Comparison of ENCODE assay signal across 8 cellular contexts in the genomic region with DNA sequence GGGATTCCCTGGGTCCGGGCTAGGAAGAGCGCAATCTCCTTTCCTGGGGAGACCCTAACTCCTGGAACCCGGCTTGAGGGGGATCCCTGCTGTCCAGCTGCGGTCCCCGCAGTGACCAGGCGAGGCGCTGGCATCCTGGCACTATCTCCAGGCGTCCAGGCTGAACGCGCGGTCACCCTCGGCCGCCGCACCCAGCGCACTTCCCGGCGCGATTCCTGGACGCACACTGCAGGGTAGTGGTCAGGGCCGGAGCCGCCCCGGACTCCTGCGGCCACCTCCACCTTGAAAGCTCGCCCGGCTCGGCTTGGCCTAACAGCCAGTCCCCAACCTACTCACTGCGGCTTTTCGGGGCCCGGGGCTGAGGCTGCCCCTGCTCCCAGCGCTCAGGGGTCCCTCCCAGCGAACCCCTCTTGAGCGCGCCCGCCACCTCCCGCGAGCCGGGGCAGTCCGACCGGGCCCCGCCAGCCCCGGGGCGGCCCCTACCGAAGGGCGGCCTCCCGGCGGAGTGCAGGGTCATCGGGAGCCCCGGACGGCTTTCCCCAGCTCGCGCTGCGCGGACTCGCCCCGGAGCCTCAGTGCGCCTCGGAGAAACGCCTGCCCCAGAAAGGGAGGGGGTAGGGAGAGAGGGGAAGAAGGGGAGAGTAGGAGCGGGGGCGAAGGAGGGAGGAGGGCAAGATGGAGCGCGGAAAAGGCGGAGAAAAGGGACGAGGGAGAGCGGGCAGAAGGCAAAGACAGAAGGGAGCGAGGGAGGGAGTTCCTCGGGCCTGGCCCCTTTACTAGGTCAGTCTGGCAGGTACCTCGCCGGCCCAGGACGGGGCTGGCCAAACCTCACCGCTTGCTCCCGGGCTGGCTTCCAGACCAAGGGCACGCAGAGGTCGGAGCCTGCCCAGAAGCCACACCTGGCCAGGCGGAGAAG. TPM values are rescaled to one million over a fixed set of nuclear protein-coding genes. Genes with fewer than 3 reads are reported as not detected.
DNase-seq lines count a peak whose midpoint lies in the region; ATAC-seq and TF ChIP-seq lines count a peak whose summit lies in the region.

No MANE protein-coding gene starts in this region.

- no peaks in the 10 kb centered on the region for H3K4me1 Mint-ChIP-seq in activated CD4-positive, alpha-beta T cell treated with anti-CD3 and anti-CD28 coated beads, Interleukin-2, amount 10 ng/mL, durations not matched to agents 7 days and 5 days

- CTCF ChIA-PET in activated CD4-positive, alpha-beta T cell treated with anti-CD3 and anti-CD28 coated beads, Interleukin-2, amount 10 ng/mL, durations not matched to agents 7 days and 5 days (lab: Charles Lee), result interaction anchor here (0.7 to 1.2 kb wide), 4 partner anchors 10 to 147 kb away, joined by 3 read pairs; no protein-coding TSS in a partner anchor

- H3K36me3 Mint-ChIP-seq in activated CD4-positive, alpha-beta T cell treated with anti-CD3 and anti-CD28 coated beads, Interleukin-2, amount 10 ng/mL, durations not matched to agents 7 days and 5 days (ENCODE audit: low read depth), result no peaks in the 10 kb centered on the region

- H4K20me1 ChIP-seq in hepatocyte (ENCODE audit: insufficient read depth, poor library complexity, severe bottlenecking), result no peaks in the 10 kb centered on the region

- H3K36me3 ChIP-seq in hepatocyte (replicated peaks; ENCODE audit: insufficient read depth, low read depth), result no peaks in the 10 kb centered on the region
- H3K36me3 ChIP-seq in SJCRH30, result no peaks in the 10 kb centered on the region

- no peak overlapping the region for H3K27ac Mint-ChIP-seq in activated CD4-positive, alpha-beta T cell treated with anti-CD3 and anti-CD28 coated beads, Interleukin-2, amount 10 ng/mL, durations not matched to agents 7 days and 5 days

- ATAC-seq in HG03354 (IDR thresholded peaks at IDR 0.05; ENCODE audit: poor library complexity, severe bottlenecking, unreplicated experiment), result peak; percentile 67

- DNase-seq in activated CD4-positive, alpha-beta T cell treated with anti-CD3 and anti-CD28 coated beads for 48 hours, result peak; percentile 32
- DNase-seq in activated CD4-positive, alpha-beta T cell treated with anti-CD3 and anti-CD28 coated beads, Interleukin-2, amount 10 ng/mL, durations not matched to agents 7 days and 5 days, result no peak
- DNase-seq in amygdala (lab: John Stamatoyannopoulos, UW), result peak in 43 of 56 donors; percentile 6 to 74 (median 38)
- DNase-seq in hepatocyte (ENCODE audit: low spot score), result peak; percentile 75
- DNase-seq in putamen (ENCODE audit: low spot score), result peak; percentile 41
- no peak for DNase-seq in SJCRH30
- DNase-seq in GDM1 (lab: John Stamatoyannopoulos, UW), result no peak

- H3K4me3 ChIP-seq in hepatocyte (peak overlapping the region; percentile 78), SJCRH30 (no peak overlapping the region)

- POLR2A ChIA-PET in activated CD4-positive, alpha-beta T cell treated with anti-CD3 and anti-CD28 coated beads, Interleukin-2, amount 10 ng/mL, durations not matched to agents 7 days and 5 days (lab: Charles Lee), result no interaction called here

- H3K4me2 ChIP-seq in hepatocyte, result peak overlapping the region; percentile 99

- peaks cover 46% of the 10 kb centered on the region for H3K27me3 Mint-ChIP-seq in activated CD4-positive, alpha-beta T cell treated with anti-CD3 and anti-CD28 coated beads, Interleukin-2, amount 10 ng/mL, durations not matched to agents 7 days and 5 days

- no peak overlapping the region for H3K4me3 Mint-ChIP-seq in activated CD4-positive, alpha-beta T cell treated with anti-CD3 and anti-CD28 coated beads, Interleukin-2, amount 10 ng/mL, durations not matched to agents 7 days and 5 days

- TF ChIP-seq CTCF in hepatocyte (IDR thresholded peaks at IDR 0.05; ENCODE audit: poor library complexity), result peak; percentile 50

- H2AFZ ChIP-seq in hepatocyte, result peak overlapping the region; percentile 98

- H3K9me2 ChIP-seq in hepatocyte (replicated peaks; ENCODE audit: insufficient read depth), result no peaks in the 10 kb centered on the region

- H3K4me1 ChIP-seq in hepatocyte (ENCODE audit: insufficient read depth) (peaks cover 17% of the 10 kb centered on the region), SJCRH30 (no peaks in the 10 kb centered on the region)

- peaks cover 7% of the 10 kb centered on the region for H3K27me3 ChIP-seq in hepatocyte
- no peaks in the 10 kb centered on the region for H3K27me3 ChIP-seq in SJCRH30

- H3K9me3 ChIP-seq in hepatocyte (ENCODE audit: low read depth) (no peaks in the 10 kb centered on the region), SJCRH30 (replicated peaks) (no peaks in the 10 kb centered on the region)

- 2% methylated on average over 59 of the region's 75 CpGs for WGBS in hepatocyte (ENCODE audit: low lambda C conversion rate, missing lambda C conversion rate)

- no peaks in the 10 kb centered on the region for H3K9me3 Mint-ChIP-seq in activated CD4-positive, alpha-beta T cell treated with anti-CD3 and anti-CD28 coated beads, Interleukin-2, amount 10 ng/mL, durations not matched to agents 7 days and 5 days

- H3K27ac ChIP-seq in hepatocyte, result peak overlapping the region; percentile 31
- H3K27ac ChIP-seq in SJCRH30, result no peak overlapping the region

- H3K79me2 ChIP-seq in hepatocyte, result no peaks in the 10 kb centered on the region

RNA-seq across cellular contexts. Expression of gene POU2AF3, which starts 1.0 kb away (rescaled TPM):
- not detected for total RNA-seq in activated CD4-positive, alpha-beta T cell treated with anti-CD3 and anti-CD28 coated beads, Interleukin-2, amount 10 ng/mL, durations not matched to agents 7 days and 5 days
- total RNA-seq in hepatocyte, result 2.5 and 3.6 TPM in 2 replicates
- polyA plus RNA-seq in hepatocyte, result 3.0 and 9.9 TPM in 2 replicates
- total RNA-seq in SJCRH30 (2014; rRNA removed; shearing (Covaris generic)), result not detected in 2 replicates

RNA-seq across cellular contexts. Expression of gene POU2AF2, which starts 53.8 kb away (rescaled TPM):
- not detected for total RNA-seq in activated CD4-positive, alpha-beta T cell treated with anti-CD3 and anti-CD28 coated beads, Interleukin-2, amount 10 ng/mL, durations not matched to agents 7 days and 5 days
- not detected in 2 replicates for total RNA-seq in hepatocyte
- 0.89 TPM in 1 of 2 replicates, not detected in the other for polyA plus RNA-seq in hepatocyte
- not detected in 2 replicates for total RNA-seq in SJCRH30 (2014; rRNA removed; shearing (Covaris generic))

Comparison
In these comparisons a context has a peak if more than half of its experiments do, and no peak if none do; other contexts are left out.
1. DNase-seq: peak in activated CD4-positive, alpha-beta T cell treated with anti-CD3 and anti-CD28 coated beads for 48 hours (single experiment), amygdala (43 of 56), hepatocyte (single experiment) and putamen (single experiment); none in activated CD4-positive, alpha-beta T cell treated with anti-CD3 and anti-CD28 coated beads, Interleukin-2, amount 10 ng/mL, durations not matched to agents 7 days and 5 days (single experiment), SJCRH30 (0 of 2) and GDM1 (single experiment).